ENCODE assay signal across 22 cellular contexts in the genomic region with DNA sequence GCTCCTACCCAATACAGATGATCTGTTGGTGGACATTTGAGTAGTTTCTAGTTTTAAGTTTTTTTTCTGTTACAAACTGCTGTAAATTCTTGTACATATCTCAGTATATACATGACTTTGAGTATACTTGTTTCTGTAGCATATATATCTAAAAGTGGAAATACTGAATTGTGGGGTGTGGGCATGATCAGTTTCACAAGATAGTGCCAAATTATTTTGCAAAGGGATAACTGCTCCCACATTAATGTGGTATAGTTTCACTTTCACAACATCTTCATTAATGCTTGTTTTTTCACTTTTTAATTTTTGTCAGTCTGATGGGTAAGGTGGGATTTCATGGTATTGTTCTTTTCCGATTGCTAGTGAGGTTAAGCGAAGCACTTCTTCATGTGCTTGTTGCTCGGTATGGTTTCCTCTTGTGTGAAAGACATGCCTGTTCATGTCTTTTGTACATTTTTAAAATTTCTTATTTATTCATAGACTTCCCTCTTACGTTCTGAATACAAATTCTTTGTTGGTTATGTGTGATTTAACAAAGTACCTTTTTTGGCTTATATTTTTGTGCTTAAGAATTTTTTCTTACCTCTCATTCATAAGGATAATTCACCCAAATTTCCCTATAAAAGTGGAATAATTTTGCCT.
DNase-seq lines count a peak whose midpoint lies in the region; ATAC-seq, FAIRE-seq and TF ChIP-seq lines count a peak whose summit lies in the region.
"Had no signal": no experiment of that assay in that cellular context is flagged by ENCODE, and none has a peak within 500 bp of the region (broad histone marks: within the 10 kb centered on the region; RNA-seq: fewer than 3 reads in every experiment).

No MANE protein-coding gene starts in this region.

- peaks cover 40% of the 10 kb centered on the region for H3K36me3 Mint-ChIP-seq in T-helper 1 cell treated with Interleukin-12 subunit alpha and Interleukin-12 subunit beta and Interleukin-4 antibody, amounts not matched to agents 30 μg/mL and 1 μg/mL, for 36 hours (ENCODE audit: low read depth)
- peaks cover 75% of the 10 kb centered on the region for H3K36me3 Mint-ChIP-seq in activated naive CD8-positive, alpha-beta T cell treated with anti-CD3 and anti-CD28 coated beads for 36 hours
- H3K36me3 Mint-ChIP-seq in naive B cell (peaks cover 18 to 36% of the 10 kb centered on the region in 2 donors), endodermal cell (ENCODE audit: low read depth) (peaks cover 18% of the 10 kb centered on the region)

- DNase-seq in T-helper 1 cell (no peak), GM18507 (ENCODE audit: extremely low spot score, insufficient read length, low read depth) (no peak), naive B cell (no peak), endodermal cell (no peak), CD1c-positive myeloid dendritic cell (ENCODE audit: extremely low spot score) (no peak), NCI-H2227 (lab: John Stamatoyannopoulos, UW; ENCODE audit: unreplicated experiment) (no peak)
- no peak for DNase-seq in activated naive CD8-positive, alpha-beta T cell treated with anti-CD3 and anti-CD28 coated beads for 36 hours
- DNase-seq: BE2C; esophagus squamous epithelium; heart left ventricle; NCI-H2029; NCI-H524; SHP77 treated with DMSO at 0.1 percent for 48 hours; stimulated activated naive CD4-positive, alpha-beta T cell treated with Interleukin-2 at 50 U/mL for 16 hours; T-helper 9 cell; upper lobe of left lung had no signal

- TF ChIP-seq CTCF in endodermal cell (conservative IDR thresholded peaks at IDR 0.05), result no peak

- H3K27ac Mint-ChIP-seq in T-helper 1 cell treated with Interleukin-12 subunit alpha and Interleukin-12 subunit beta and Interleukin-4 antibody, amounts not matched to agents 30 μg/mL and 1 μg/mL, for 36 hours, result peak overlapping the region; percentile 37
- peak overlapping the region; percentile 80 for H3K27ac Mint-ChIP-seq in activated naive CD8-positive, alpha-beta T cell treated with anti-CD3 and anti-CD28 coated beads for 36 hours
- H3K27ac Mint-ChIP-seq in naive B cell (peak overlapping the region; percentile 16 to 63 (median 46)), endodermal cell (no peak overlapping the region)
- H3K27ac Mint-ChIP-seq: dendritic cell treated with granulocyte-macrophage colony-stimulating factor and Interleukin-4, amounts not matched to agents 40 ng/mL and 50 ng/mL, for 4 days; GM23338 had no signal

- no peaks in the 10 kb centered on the region for H3K4me1 ChIP-seq in endodermal cell (ENCODE audit: control insufficient read depth, insufficient read depth, low read length)
- H3K4me1 ChIP-seq: esophagus squamous epithelium had no signal

- no peak overlapping the region for H3K9ac ChIP-seq in endodermal cell (ENCODE audit: extremely low read depth, low read length, poor library complexity, severe bottlenecking)

- H3K4me3 ChIP-seq in endodermal cell (ENCODE audit: low read length), result no peak overlapping the region
- H3K4me3 ChIP-seq: esophagus squamous epithelium, GM23338, heart left ventricle, upper lobe of left lung had no signal

- no peaks in the 10 kb centered on the region for H3K9me3 Mint-ChIP-seq in T-helper 1 cell treated with Interleukin-12 subunit alpha and Interleukin-12 subunit beta and Interleukin-4 antibody, amounts not matched to agents 30 μg/mL and 1 μg/mL, for 36 hours
- H3K9me3 Mint-ChIP-seq in activated naive CD8-positive, alpha-beta T cell treated with anti-CD3 and anti-CD28 coated beads for 36 hours, result peaks cover 9% of the 10 kb centered on the region
- no peaks in the 10 kb centered on the region for H3K9me3 Mint-ChIP-seq in naive B cell
- no peaks in the 10 kb centered on the region for H3K9me3 Mint-ChIP-seq in endodermal cell
- H3K9me3 Mint-ChIP-seq: dendritic cell treated with granulocyte-macrophage colony-stimulating factor and Interleukin-4, amounts not matched to agents 40 ng/mL and 50 ng/mL, for 4 days; GM23338 had no signal

- no peak for ATAC-seq in naive B cell (ENCODE audit: low read depth in 2 of 2)
- ATAC-seq: GM23338, heart left ventricle had no signal

- H3K27me3 ChIP-seq in endodermal cell (ENCODE audit: control insufficient read depth, insufficient read depth, low read length, poor library complexity, severe bottlenecking), result no peaks in the 10 kb centered on the region
- H3K27me3 ChIP-seq: BE2C, esophagus squamous epithelium, heart left ventricle, upper lobe of left lung had no signal

- H3K4me1 Mint-ChIP-seq in T-helper 1 cell treated with Interleukin-12 subunit alpha and Interleukin-12 subunit beta and Interleukin-4 antibody, amounts not matched to agents 30 μg/mL and 1 μg/mL, for 36 hours (ENCODE audit: low read depth), result peaks cover 66% of the 10 kb centered on the region
- peaks cover 73% of the 10 kb centered on the region for H3K4me1 Mint-ChIP-seq in activated naive CD8-positive, alpha-beta T cell treated with anti-CD3 and anti-CD28 coated beads for 36 hours
- peaks cover 50 to 78% (median 68%) of the 10 kb centered on the region in 3 donors for H3K4me1 Mint-ChIP-seq in naive B cell
- H3K4me1 Mint-ChIP-seq in endodermal cell, result no peaks in the 10 kb centered on the region
- H3K4me1 Mint-ChIP-seq: GM23338, neural crest cell had no signal

- peaks cover 3% of the 10 kb centered on the region for H3K36me3 ChIP-seq in endodermal cell (ENCODE audit: control insufficient read depth, insufficient read depth, low read length)
- H3K36me3 ChIP-seq: BE2C, esophagus squamous epithelium, upper lobe of left lung had no signal

- 98% methylated on average over 3 of the region's 4 CpGs; no CpG with 5 or more reads in 1 of the 2 experiments for WGBS in endodermal cell (ENCODE audit: insufficient coverage in 1 of 2, insufficient read length in 1 of 2), 2 experiments

- no peaks in the 10 kb centered on the region for H3K9me3 ChIP-seq in endodermal cell (ENCODE audit: control insufficient read depth, low read length)
- H3K9me3 ChIP-seq: BE2C, esophagus squamous epithelium, heart left ventricle, upper lobe of left lung had no signal

- H3K27me3 Mint-ChIP-seq in T-helper 1 cell treated with Interleukin-12 subunit alpha and Interleukin-12 subunit beta and Interleukin-4 antibody, amounts not matched to agents 30 μg/mL and 1 μg/mL, for 36 hours (ENCODE audit: low read depth), result no peaks in the 10 kb centered on the region
- H3K27me3 Mint-ChIP-seq in activated naive CD8-positive, alpha-beta T cell treated with anti-CD3 and anti-CD28 coated beads for 36 hours, result no peaks in the 10 kb centered on the region
- H3K27me3 Mint-ChIP-seq in naive B cell (no peaks in the 10 kb centered on the region), endodermal cell (ENCODE audit: insufficient read depth) (no peaks in the 10 kb centered on the region)
- H3K27me3 Mint-ChIP-seq: brain; dendritic cell treated with granulocyte-macrophage colony-stimulating factor and Interleukin-4, amounts not matched to agents 40 ng/mL and 50 ng/mL, for 4 days had no signal

- H3K4me3 Mint-ChIP-seq in T-helper 1 cell treated with Interleukin-12 subunit alpha and Interleukin-12 subunit beta and Interleukin-4 antibody, amounts not matched to agents 30 μg/mL and 1 μg/mL, for 36 hours, result peak overlapping the region; percentile 14
- peak overlapping the region; percentile 26 for H3K4me3 Mint-ChIP-seq in activated naive CD8-positive, alpha-beta T cell treated with anti-CD3 and anti-CD28 coated beads for 36 hours
- H3K4me3 Mint-ChIP-seq in naive B cell, result peak overlapping the region in 2 of 8 donors; percentile 9 to 41
- no peak overlapping the region for H3K4me3 Mint-ChIP-seq in endodermal cell
- H3K4me3 Mint-ChIP-seq: brain; dendritic cell treated with granulocyte-macrophage colony-stimulating factor and Interleukin-4, amounts not matched to agents 40 ng/mL and 50 ng/mL, for 4 days; GM23338; neural crest cell had no signal

- FAIRE-seq in GM18507 (lab: Jason Lieb, UNC), result peak; percentile 31

- H3K27ac ChIP-seq in endodermal cell (ENCODE audit: low read depth, low read length), result no peak overlapping the region
- H3K27ac ChIP-seq: 22Rv1, esophagus squamous epithelium, heart left ventricle, upper lobe of left lung had no signal
